Comparison of ENCODE assay signal across 15 cellular contexts in the genomic region with DNA sequence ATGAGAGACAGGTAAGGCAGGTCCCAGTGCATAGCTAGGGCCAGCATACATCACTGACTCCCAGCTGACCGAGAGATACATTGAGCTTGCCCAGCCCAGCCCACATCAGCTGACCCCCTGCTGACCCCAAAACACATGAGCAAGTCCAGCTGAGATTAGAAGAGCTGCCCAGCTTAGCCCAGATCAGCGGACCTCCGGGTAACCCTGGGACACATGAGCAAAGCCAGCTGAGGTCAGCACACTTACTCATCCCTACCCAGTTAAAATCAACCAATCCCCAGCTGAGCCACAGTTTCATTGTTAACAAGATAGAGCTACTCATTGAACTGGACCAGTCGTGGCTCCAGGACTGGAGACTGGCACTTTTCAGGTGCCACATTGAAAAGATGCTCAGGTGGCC. TPM values are rescaled to one million over a fixed set of nuclear protein-coding genes. Genes with fewer than 3 reads are reported as not detected.
DNase-seq lines count a peak whose midpoint lies in the region; ATAC-seq and TF ChIP-seq lines count a peak whose summit lies in the region.
"Had no signal": no experiment of that assay in that cellular context is flagged by ENCODE, and none has a peak within 500 bp of the region (broad histone marks: within the 10 kb centered on the region; RNA-seq: fewer than 3 reads in every experiment).

No MANE protein-coding gene starts in this region.

- no peaks in the 10 kb centered on the region for H3K9me3 ChIP-seq in IMR-90 (ENCODE audit: control insufficient read depth, insufficient read depth, low read length)
- no peaks in the 10 kb centered on the region for H3K9me3 ChIP-seq in neural progenitor cell (ENCODE audit: low read depth)

- no peak overlapping the region for H3K4me3 Mint-ChIP-seq in neural progenitor cell
- H3K4me3 Mint-ChIP-seq: activated naive CD4-positive, alpha-beta T cell treated with anti-CD3 and anti-CD28 coated beads, Interleukin-2, amount 10 ng/mL, durations not matched to agents 7 days and 5 days had no signal

- DNase-seq in COLO829 (ENCODE audit: low spot score) (peak; percentile 64), IMR-90 (peak; percentile 72), brain microvascular endothelial cell (peak; percentile 54), iPS-NIHi7 (ENCODE audit: extremely low spot score) (peak; percentile 16), neural progenitor cell (ENCODE audit: low spot score) (no peak), T1000 (lab: John Stamatoyannopoulos, UW) (no peak), KBM-7 (no peak)
- DNase-seq: activated CD4-positive, CD25-positive, alpha-beta regulatory T cell; activated naive CD4-positive, alpha-beta T cell treated with anti-CD3 and anti-CD28 coated beads, Interleukin-2, amount 10 ng/mL, durations not matched to agents 7 days and 5 days; DMS 273 treated with DMSO at 0.1 percent for 48 hours; glutamatergic neuron; kidney; NCI-H446; SW 1271 had no signal

- no peaks in the 10 kb centered on the region for H3K79me1 ChIP-seq in IMR-90 (ENCODE audit: low read depth in 1 of 2, low read length in 2 of 2)

- no peak for TF ChIP-seq RAD21 in IMR-90 (IDR thresholded peaks at IDR 0.05; ENCODE audit: low read length)

- H2BK120ac ChIP-seq in IMR-90 (ENCODE audit: low read depth, low read length) = no peak overlapping the region

- H2AK5ac ChIP-seq in IMR-90 (ENCODE audit: low read depth, low read length) = no peak overlapping the region

- H3K4me1 ChIP-seq in IMR-90 (ENCODE audit: control insufficient read depth, insufficient read depth, low read length) (peaks cover 2% of the 10 kb centered on the region; the same call in 1 of the 2 replicates), neural progenitor cell (no peaks in the 10 kb centered on the region)

- H3K9me1 ChIP-seq in IMR-90 (ENCODE audit: insufficient read depth, low read length) = no peaks in the 10 kb centered on the region

- no peak overlapping the region for H2BK20ac ChIP-seq in IMR-90 (ENCODE audit: low read depth, low read length)

- H3K9me3 Mint-ChIP-seq in neural progenitor cell = no peaks in the 10 kb centered on the region
- H3K9me3 Mint-ChIP-seq: activated naive CD4-positive, alpha-beta T cell treated with anti-CD3 and anti-CD28 coated beads, Interleukin-2, amount 10 ng/mL, durations not matched to agents 7 days and 5 days had no signal

- ATAC-seq in IMR-90 (ENCODE audit: low read depth) (peak; percentile 91), HG03521 (IDR thresholded peaks at IDR 0.05; ENCODE audit: unreplicated experiment) (no peak)

- POLR2A ChIA-PET in IMR-90 (lab: Charles Lee; ENCODE audit: unreplicated experiment) = no interaction called here

- H3K27ac Mint-ChIP-seq in neural progenitor cell = no peak overlapping the region
- H3K27ac Mint-ChIP-seq: activated naive CD4-positive, alpha-beta T cell treated with anti-CD3 and anti-CD28 coated beads, Interleukin-2, amount 10 ng/mL, durations not matched to agents 7 days and 5 days had no signal

- H3K27ac ChIP-seq in IMR-90 (ENCODE audit: insufficient read depth, low read length) (no peak overlapping the region), brain microvascular endothelial cell (no peak overlapping the region), neural progenitor cell (no peak overlapping the region)

- no peaks in the 10 kb centered on the region for H3K36me3 Mint-ChIP-seq in neural progenitor cell
- H3K36me3 Mint-ChIP-seq: activated naive CD4-positive, alpha-beta T cell treated with anti-CD3 and anti-CD28 coated beads, Interleukin-2, amount 10 ng/mL, durations not matched to agents 7 days and 5 days had no signal

- no peak overlapping the region for H3K4me2 ChIP-seq in IMR-90 (ENCODE audit: low read depth, low read length)
- H3K4me2 ChIP-seq in neural progenitor cell = no peak overlapping the region

- no peak overlapping the region for H4K8ac ChIP-seq in IMR-90 (ENCODE audit: low read depth in 2 of 2, low read length in 2 of 2)

- no peak overlapping the region for H3K14ac ChIP-seq in IMR-90 (replicated peaks; ENCODE audit: low read depth, low read length)

- CTCF ChIA-PET in IMR-90 (lab: Yijun Ruan, JAX) = interaction anchor here (0.5 to 0.6 kb wide), 2 partner anchors 9 to 68 kb away, joined by 3 to 4 read pairs; no protein-coding TSS in a partner anchor

- in situ Hi-C loops in IMR-90 (cut with MboI; ENCODE audit: low sequenced_read_pairs) (loop anchor here (25.0 kb wide), 1 partner anchor 1238 kb away; no protein-coding TSS in a partner anchor), brain microvascular endothelial cell (cut with HindIII; ENCODE audit: low pct_ligation_motif_present, low sequenced_read_pairs) (no loop called here), KBM-7 (cut with MboI; ENCODE audit: low pct_unique_long_range_greater_than_20kb, low sequenced_read_pairs) (no loop called here)

- no peak overlapping the region for H2BK5ac ChIP-seq in IMR-90 (ENCODE audit: low read depth, low read length, poor library complexity, severe bottlenecking)

- H3K9ac ChIP-seq in IMR-90 (ENCODE audit: low read depth, low read length) = no peak overlapping the region
- no peak overlapping the region for H3K9ac ChIP-seq in neural progenitor cell

- H2BK15ac ChIP-seq in IMR-90 (ENCODE audit: low read depth, low read length) = no peak overlapping the region

- WGBS in IMR-90 (ENCODE audit: extremely low coverage in 2 of 2, insufficient read length in 1 of 2), 2 experiments = 7% methylated on average over 3 of the region's 4 CpGs; no CpG with 5 or more reads in 1 of the 2 experiments

- no peak overlapping the region for H3K23ac ChIP-seq in IMR-90 (ENCODE audit: low read depth, low read length)

- dilution Hi-C loops in IMR-90 (cut with HindIII; ENCODE audit: low sequenced_read_pairs, unreplicated experiment) = no loop called here

- H2AK9ac ChIP-seq in IMR-90 (replicated peaks; ENCODE audit: low read depth, low read length, poor library complexity) = peak overlapping the region; percentile 45

- H4K5ac ChIP-seq in IMR-90 (ENCODE audit: low read depth, low read length) = no peak overlapping the region

- H3K4me3 ChIP-seq in IMR-90 (ENCODE audit: insufficient read depth, low read depth, low read length) (no peak overlapping the region), brain microvascular endothelial cell (ENCODE audit: low read depth, low read length) (no peak overlapping the region), neural progenitor cell (no peak overlapping the region)

- no peaks in the 10 kb centered on the region for H3K4me1 Mint-ChIP-seq in neural progenitor cell
- H3K4me1 Mint-ChIP-seq: activated naive CD4-positive, alpha-beta T cell treated with anti-CD3 and anti-CD28 coated beads, Interleukin-2, amount 10 ng/mL, durations not matched to agents 7 days and 5 days had no signal

- H3K4ac ChIP-seq in IMR-90 (ENCODE audit: low read depth, low read length) = no peak overlapping the region

- H3F3A ChIP-seq in neural progenitor cell (ENCODE audit: low read depth) = no peaks in the 10 kb centered on the region

- BruUV-seq in IMR-90 (replicated peaks; lab: Mats Ljungman, UMichigan) = no TSS peak

- TF ChIP-seq CTCF in IMR-90 (conservative IDR thresholded peaks at IDR 0.05; ENCODE audit: low read depth, low read length) = no peak
- no peak for TF ChIP-seq CTCF in brain microvascular endothelial cell (IDR thresholded peaks at IDR 0.05; ENCODE audit: low read depth, low read length, missing control alignments)
- no peak for TF ChIP-seq CTCF in neural progenitor cell (IDR thresholded peaks at IDR 0.05)

- no peak overlapping the region for H3K18ac ChIP-seq in IMR-90 (ENCODE audit: low read depth, low read length)

- no peaks in the 10 kb centered on the region for H3K79me2 ChIP-seq in neural progenitor cell (ENCODE audit: low read depth)

- TF ChIP-seq POLR2A in IMR-90 (IDR thresholded peaks at IDR 0.05; ENCODE audit: low read depth, low read length) = no peak

- no peaks in the 10 kb centered on the region for H4K20me1 ChIP-seq in IMR-90 (ENCODE audit: insufficient read depth, low read length)
- no peaks in the 10 kb centered on the region for H4K20me1 ChIP-seq in neural progenitor cell (ENCODE audit: low read depth)

- peak overlapping the region; percentile 49 for H2AFZ ChIP-seq in IMR-90 (replicated peaks; ENCODE audit: low read length, poor library complexity)
- no peak overlapping the region for H2AFZ ChIP-seq in neural progenitor cell (replicated peaks)

- intact Hi-C loops in IMR-90 (cut with micrococcal nuclease) = no loop called here

- no peaks in the 10 kb centered on the region for H3K36me3 ChIP-seq in IMR-90 (ENCODE audit: control insufficient read depth, insufficient read depth, low read length)
- no peaks in the 10 kb centered on the region for H3K36me3 ChIP-seq in brain microvascular endothelial cell (replicated peaks)
- no peaks in the 10 kb centered on the region for H3K36me3 ChIP-seq in neural progenitor cell

- no peak overlapping the region for H3K56ac ChIP-seq in IMR-90 (ENCODE audit: extremely low read depth, insufficient read depth, low read length)

- H4K91ac ChIP-seq in IMR-90 (ENCODE audit: insufficient read depth, low read depth, low read length) = no peak overlapping the region

- H3K27me3 Mint-ChIP-seq in neural progenitor cell (ENCODE audit: insufficient read depth, low read depth) = peaks cover 4% of the 10 kb centered on the region

- H3K27me3 ChIP-seq in IMR-90 (ENCODE audit: control insufficient read depth, insufficient read depth, low read length) = peaks cover 15% of the 10 kb centered on the region
- H3K27me3 ChIP-seq in brain microvascular endothelial cell (replicated peaks) = no peaks in the 10 kb centered on the region
- H3K27me3 ChIP-seq in neural progenitor cell = no peaks in the 10 kb centered on the region

TF ChIP-seq in IMR-90, 13 proteins besides CTCF, POLR2A, EP300 and RAD21:
- TF ChIP-seq CHD1 (IDR thresholded peaks at IDR 0.05; ENCODE audit: low read depth, low read length) (no peak), RCOR1 (IDR thresholded peaks at IDR 0.05; ENCODE audit: insufficient replicate concordance, low read length) (no peak)
- TF ChIP-seq, protein P1, sequence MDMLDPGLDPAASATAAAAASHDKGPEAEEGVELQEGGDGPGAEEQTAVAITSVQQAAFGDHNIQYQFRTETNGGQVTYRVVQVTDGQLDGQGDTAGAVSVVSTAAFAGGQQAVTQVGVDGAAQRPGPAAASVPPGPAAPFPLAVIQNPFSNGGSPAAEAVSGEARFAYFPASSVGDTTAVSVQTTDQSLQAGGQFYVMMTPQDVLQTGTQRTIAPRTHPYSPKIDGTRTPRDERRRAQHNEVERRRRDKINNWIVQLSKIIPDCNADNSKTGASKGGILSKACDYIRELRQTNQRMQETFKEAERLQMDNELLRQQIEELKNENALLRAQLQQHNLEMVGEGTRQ (IDR thresholded peaks at IDR 0.05; ENCODE audit: low read depth, low read length) = peak; percentile 46

RNA-seq across cellular contexts. Expression of gene FBXO34, which starts 21.8 kb away (rescaled TPM):
- total RNA-seq in IMR-90 (2012; rRNA removed) (27.8 and 35.1 TPM in 2 replicates), neural progenitor cell (ENCODE audit: low replicate concordance) (23.2 and 23.7 TPM in 2 replicates)
- 13.2 and 15.4 TPM in 2 replicates for polyA plus RNA-seq in IMR-90 (2012; rRNA removed)
- polyA plus RNA-seq in IMR-90 (2012; cell fraction: cytosol; rRNA removed) = 6.2 and 8.7 TPM in 2 replicates
- 6.1 and 20.6 TPM in 2 replicates for polyA plus RNA-seq in IMR-90 (2012; cell fraction: nucleus; rRNA removed; ENCODE audit: low replicate concordance)

RNA-seq across cellular contexts. Expression of gene DLGAP5, which starts 58.0 kb away (rescaled TPM):
- total RNA-seq in IMR-90 (2012; rRNA removed) = 19.0 and 40.3 TPM in 2 replicates
- polyA plus RNA-seq in IMR-90 (2012; rRNA removed) = 11.3 and 14.9 TPM in 2 replicates
- polyA plus RNA-seq in IMR-90 (2012; cell fraction: cytosol; rRNA removed) = 0.91 and 1.9 TPM in 2 replicates
- 0.82 and 5.4 TPM in 2 replicates for polyA plus RNA-seq in IMR-90 (2012; cell fraction: nucleus; rRNA removed; ENCODE audit: low replicate concordance)
- 191 and 313 TPM in 2 replicates for total RNA-seq in neural progenitor cell (ENCODE audit: low replicate concordance)

Comparison
In these comparisons a context has a peak if more than half of its experiments do, and no peak if none do; other contexts are left out.
1. DNase-seq: peak in COLO829 (single experiment), IMR-90 (single experiment), brain microvascular endothelial cell (single experiment) and iPS-NIHi7 (single experiment); none in neural progenitor cell (single experiment), T1000 (single experiment) and KBM-7 (single experiment).